1 cellular context compared by ENCODE assay signal in the genomic region with DNA sequence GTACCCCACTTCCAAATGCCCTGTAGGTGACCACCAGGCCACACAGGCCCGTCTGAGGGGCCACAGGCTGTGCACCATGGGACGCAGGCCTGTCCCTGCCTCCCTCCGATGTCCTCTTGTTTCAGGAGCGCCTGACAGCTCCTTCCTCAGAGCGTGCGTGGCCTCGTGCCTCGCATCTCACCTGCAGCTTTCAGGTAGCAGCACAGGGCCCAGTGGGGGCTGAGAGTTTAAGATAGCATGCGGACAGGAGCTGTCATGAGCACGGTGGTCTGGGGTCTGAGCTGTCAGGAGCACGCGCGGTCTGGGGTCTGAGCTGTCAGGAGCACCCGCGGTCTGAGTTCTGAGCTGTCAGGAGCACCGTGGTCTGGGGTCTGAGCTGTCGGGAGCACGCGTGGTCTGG.
TF ChIP-seq lines count a peak whose summit lies in the region.

No MANE protein-coding gene starts in this region.

TF ChIP-seq in HepG2, 621 proteins besides CTCF, POLR2A, EP300 and RAD21 (continued from another document):
- TF ChIP-seq, protein P1, sequence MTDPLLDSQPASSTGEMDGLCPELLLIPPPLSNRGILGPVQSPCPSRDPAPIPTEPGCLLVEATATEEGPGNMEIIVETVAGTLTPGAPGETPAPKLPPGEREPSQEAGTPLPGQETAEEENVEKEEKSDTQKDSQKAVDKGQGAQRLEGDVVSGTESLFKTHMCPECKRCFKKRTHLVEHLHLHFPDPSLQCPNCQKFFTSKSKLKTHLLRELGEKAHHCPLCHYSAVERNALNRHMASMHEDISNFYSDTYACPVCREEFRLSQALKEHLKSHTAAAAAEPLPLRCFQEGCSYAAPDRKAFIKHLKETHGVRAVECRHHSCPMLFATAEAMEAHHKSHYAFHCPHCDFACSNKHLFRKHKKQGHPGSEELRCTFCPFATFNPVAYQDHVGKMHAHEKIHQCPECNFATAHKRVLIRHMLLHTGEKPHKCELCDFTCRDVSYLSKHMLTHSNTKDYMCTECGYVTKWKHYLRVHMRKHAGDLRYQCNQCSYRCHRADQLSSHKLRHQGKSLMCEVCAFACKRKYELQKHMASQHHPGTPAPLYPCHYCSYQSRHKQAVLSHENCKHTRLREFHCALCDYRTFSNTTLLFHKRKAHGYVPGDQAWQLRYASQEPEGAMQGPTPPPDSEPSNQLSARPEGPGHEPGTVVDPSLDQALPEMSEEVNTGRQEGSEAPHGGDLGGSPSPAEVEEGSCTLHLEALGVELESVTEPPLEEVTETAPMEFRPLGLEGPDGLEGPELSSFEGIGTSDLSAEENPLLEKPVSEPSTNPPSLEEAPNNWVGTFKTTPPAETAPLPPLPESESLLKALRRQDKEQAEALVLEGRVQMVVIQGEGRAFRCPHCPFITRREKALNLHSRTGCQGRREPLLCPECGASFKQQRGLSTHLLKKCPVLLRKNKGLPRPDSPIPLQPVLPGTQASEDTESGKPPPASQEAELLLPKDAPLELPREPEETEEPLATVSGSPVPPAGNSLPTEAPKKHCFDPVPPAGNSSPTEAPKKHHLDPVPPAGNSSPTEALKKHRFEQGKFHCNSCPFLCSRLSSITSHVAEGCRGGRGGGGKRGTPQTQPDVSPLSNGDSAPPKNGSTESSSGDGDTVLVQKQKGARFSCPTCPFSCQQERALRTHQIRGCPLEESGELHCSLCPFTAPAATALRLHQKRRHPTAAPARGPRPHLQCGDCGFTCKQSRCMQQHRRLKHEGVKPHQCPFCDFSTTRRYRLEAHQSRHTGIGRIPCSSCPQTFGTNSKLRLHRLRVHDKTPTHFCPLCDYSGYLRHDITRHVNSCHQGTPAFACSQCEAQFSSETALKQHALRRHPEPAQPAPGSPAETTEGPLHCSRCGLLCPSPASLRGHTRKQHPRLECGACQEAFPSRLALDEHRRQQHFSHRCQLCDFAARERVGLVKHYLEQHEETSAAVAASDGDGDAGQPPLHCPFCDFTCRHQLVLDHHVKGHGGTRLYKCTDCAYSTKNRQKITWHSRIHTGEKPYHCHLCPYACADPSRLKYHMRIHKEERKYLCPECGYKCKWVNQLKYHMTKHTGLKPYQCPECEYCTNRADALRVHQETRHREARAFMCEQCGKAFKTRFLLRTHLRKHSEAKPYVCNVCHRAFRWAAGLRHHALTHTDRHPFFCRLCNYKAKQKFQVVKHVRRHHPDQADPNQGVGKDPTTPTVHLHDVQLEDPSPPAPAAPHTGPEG (CRISPR knock-in tag; IDR thresholded peaks at IDR 0.05), result no peak
